In genomic region chrX:118536687-118537461, GRCh38 we compare ENCODE assay signal across 8 cellular contexts. TPM values are rescaled to one million over a fixed set of nuclear protein-coding genes. Genes with fewer than 3 reads are reported as not detected.
A peak's percentile ranks its signal among the peaks of the same experiment; 100 is the strongest.
DNase-seq lines count a peak whose midpoint lies in the region; ATAC-seq and TF ChIP-seq lines count a peak whose summit lies in the region.

No MANE protein-coding gene starts in this region.

- POLR2A ChIA-PET in HEK293 (lab: Yijun Ruan, JAX): no interaction called here
- POLR2A ChIA-PET in activated CD8-positive, alpha-beta T cell treated with anti-CD3 and anti-CD28 coated beads for 36 hours (lab: Charles Lee): interaction anchor here (1.5 to 3.1 kb wide), 2 partner anchors 8 to 41 kb away, joined by 3 to 30 read pairs; partner anchors contain the start of gene DOCK11

- no peaks in the 10 kb centered on the region for H3K9me2 ChIP-seq in MM.1S (replicated peaks; ENCODE audit: insufficient read depth, low read length)

- peak overlapping the region; percentile 17; the same call in 1 of the 2 replicates for H3K9ac ChIP-seq in MM.1S (ENCODE audit: low read length)

- peak overlapping the region; percentile 56 for H3K4me3 Mint-ChIP-seq in activated CD8-positive, alpha-beta T cell treated with anti-CD3 and anti-CD28 coated beads for 36 hours

- H3K27ac Mint-ChIP-seq in activated CD8-positive, alpha-beta T cell treated with anti-CD3 and anti-CD28 coated beads for 36 hours: peak overlapping the region; percentile 95

- peaks cover 70% of the 10 kb centered on the region for H3K4me1 Mint-ChIP-seq in activated CD8-positive, alpha-beta T cell treated with anti-CD3 and anti-CD28 coated beads for 36 hours (ENCODE audit: low read depth)

- H2AFZ ChIP-seq in MM.1S (ENCODE audit: low read length): peak overlapping the region; percentile 30; the same call in 1 of the 2 replicates

- no peaks in the 10 kb centered on the region for H3K36me3 ChIP-seq in HEK293 (ENCODE audit: control insufficient read depth in 2 of 2, insufficient read depth in 1 of 2, low read length in 2 of 2)
- H3K36me3 ChIP-seq in MM.1S (replicated peaks; ENCODE audit: insufficient read depth, low read length): no peaks in the 10 kb centered on the region

- DNase-seq in activated CD4-positive, CD25-positive, alpha-beta regulatory T cell (lab: John Stamatoyannopoulos, UW): peak in 3 of 4 experiments; percentile 1 to 17 (median 1)
- no peak for DNase-seq in activated CD4-positive, CD25-positive, alpha-beta regulatory T cell treated with anti-CD3 and anti-CD28 coated beads, Interleukin-2, amount 50 U/mL, for 72 hours
- peak; percentile 68 for DNase-seq in MM.1S
- DNase-seq in activated CD8-positive, alpha-beta T cell treated with anti-CD3 and anti-CD28 coated beads for 36 hours: peak; percentile 64
- peak; percentile 29 for DNase-seq in fibroblast of villous mesenchyme (ENCODE audit: low read depth)
- peak; percentile 21 for DNase-seq in stimulated activated CD4-positive, alpha-beta T cell treated with anti-CD3 and anti-CD28 coated beads, Interleukin-4, amount 100 ng/mL, for 1 hour
- DNase-seq in NCI-H146 (lab: John Stamatoyannopoulos, UW): no peak

- H4K20me1 ChIP-seq in MM.1S (ENCODE audit: insufficient read depth, low read length): no peaks in the 10 kb centered on the region

- no peaks in the 10 kb centered on the region for H3K27me3 Mint-ChIP-seq in activated CD8-positive, alpha-beta T cell treated with anti-CD3 and anti-CD28 coated beads for 36 hours

- H3K9me3 ChIP-seq in HEK293 (ENCODE audit: control insufficient read depth, insufficient read depth, low read depth, low read length): no peaks in the 10 kb centered on the region
- no peaks in the 10 kb centered on the region for H3K9me3 ChIP-seq in MM.1S (replicated peaks; ENCODE audit: insufficient read depth, low read length)

- peak; percentile 36 for TF ChIP-seq CTCF in HEK293 (tag by site-specific recombination; IDR thresholded peaks at IDR 0.05)
- peak; percentile 54 for TF ChIP-seq CTCF in MM.1S (IDR thresholded peaks at IDR 0.05; ENCODE audit: low read length)
- TF ChIP-seq CTCF in activated CD8-positive, alpha-beta T cell treated with anti-CD3 and anti-CD28 coated beads for 36 hours (IDR thresholded peaks at IDR 0.05): peak; percentile 40
- TF ChIP-seq CTCF in fibroblast of villous mesenchyme (IDR thresholded peaks at IDR 0.05; ENCODE audit: insufficient read depth, low read depth, low read length): peak; percentile 33

- peaks cover 10% of the 10 kb centered on the region for H3K36me3 Mint-ChIP-seq in activated CD8-positive, alpha-beta T cell treated with anti-CD3 and anti-CD28 coated beads for 36 hours (ENCODE audit: low read depth)

- H3F3A ChIP-seq in MM.1S (ENCODE audit: insufficient read depth, low read length): peaks cover 7% of the 10 kb centered on the region; the same call in 1 of the 2 replicates

- H3K9me3 Mint-ChIP-seq in activated CD8-positive, alpha-beta T cell treated with anti-CD3 and anti-CD28 coated beads for 36 hours: peaks cover 3% of the 10 kb centered on the region

- peak overlapping the region; percentile 65 for H3K4me2 ChIP-seq in MM.1S (ENCODE audit: low read depth, low read length)

- no peaks in the 10 kb centered on the region for H3K27me3 ChIP-seq in MM.1S (replicated peaks; ENCODE audit: insufficient read depth, low read length)

- CTCF ChIA-PET in HEK293 (lab: Yijun Ruan, JAX): interaction anchor here (0.7 to 0.9 kb wide), 4 partner anchors 11 to 59 kb away, joined by 3 to 4 read pairs (median 3); partner anchors contain the start of gene DOCK11
- CTCF ChIA-PET in activated CD8-positive, alpha-beta T cell treated with anti-CD3 and anti-CD28 coated beads for 36 hours (lab: Charles Lee): interaction anchor here (1.2 to 2.0 kb wide), 2 partner anchors 35 to 41 kb away, joined by 3 to 8 read pairs; partner anchors contain the start of gene DOCK11

- peak; percentile 62 for ATAC-seq in activated CD8-positive, alpha-beta T cell treated with anti-CD3 and anti-CD28 coated beads for 36 hours

- no peaks in the 10 kb centered on the region for H3K79me2 ChIP-seq in MM.1S (ENCODE audit: low read length)

- intact Hi-C loops in activated CD8-positive, alpha-beta T cell treated with anti-CD3 and anti-CD28 coated beads for 36 hours (cut with micrococcal nuclease): loop anchor here (5.0 kb wide), 1 partner anchor 40 kb away; the partner anchor contains the start of gene DOCK11

- 0 out of 2 replicates have a peak, but pooled peaks cover 3% of the 10 kb centered on the region for H3K4me1 ChIP-seq in HEK293 (ENCODE audit: control insufficient read depth, insufficient read depth, low read length)
- peaks cover 19% of the 10 kb centered on the region for H3K4me1 ChIP-seq in MM.1S (ENCODE audit: low read length)

- H3K27ac ChIP-seq in HEK293 (ENCODE audit: extremely low read depth, low read depth, low read length) (no peak overlapping the region), MM.1S (ENCODE audit: low read length) (peak overlapping the region; percentile 64; the same call in 1 of the 2 replicates)

- H3K4me3 ChIP-seq in HEK293 (ENCODE audit: low read depth, low read length): no peak overlapping the region
- H3K4me3 ChIP-seq in MM.1S (ENCODE audit: low read length): peak overlapping the region; percentile 16; the same call in 1 of the 2 replicates
- no peak overlapping the region for H3K4me3 ChIP-seq in fibroblast of villous mesenchyme (ENCODE audit: low read depth, low read length)

TF ChIP-seq in HEK293, 187 proteins besides CTCF, POLR2A, EP300 and RAD21:
- TF ChIP-seq ZNF792 (tag by site-specific recombination; IDR thresholded peaks at IDR 0.05) (peak; percentile 81), ZNF521 (tag by site-specific recombination; IDR thresholded peaks at IDR 0.05) (no peak), ELK4 (IDR thresholded peaks at IDR 0.05; ENCODE audit: borderline replicate concordance, low read depth, low read length) (peak; percentile 81), ZBTB48 (tag by site-specific recombination; IDR thresholded peaks at IDR 0.05) (peak; percentile 98), ZNF449 (tag by site-specific recombination; IDR thresholded peaks at IDR 0.05) (no peak), TRIM28 (IDR thresholded peaks at IDR 0.05; ENCODE audit: borderline replicate concordance, low read length) (peak; percentile 89; the same call in 1 of the 2 replicates), ZBTB17 (tag by site-specific recombination; IDR thresholded peaks at IDR 0.05) (peak; percentile 97), GLIS1 (tag by site-specific recombination; IDR thresholded peaks at IDR 0.05) (no peak), ZBTB44 (tag by site-specific recombination; IDR thresholded peaks at IDR 0.05) (peak; percentile 91), PRDM1 (tag by site-specific recombination; IDR thresholded peaks at IDR 0.05) (peak; percentile 71; the same call in 1 of the 2 replicates), BCL6B (tag by site-specific recombination; IDR thresholded peaks at IDR 0.05) (peak; percentile 96), ZSCAN16 (tag by site-specific recombination; IDR thresholded peaks at IDR 0.05) (peak; percentile 75; the same call in 1 of the 2 replicates), MZF1 (tag by site-specific recombination; IDR thresholded peaks at IDR 0.05; ENCODE audit: borderline replicate concordance) (peak; percentile 32; the same call in 1 of the 2 replicates)

RNA-seq across cellular contexts. Expression of gene DOCK11, which starts 41.3 kb away (rescaled TPM):
- 10 to 100 TPM; 45.1 to 49.5 TPM for total RNA-seq in activated CD8-positive, alpha-beta T cell treated with anti-CD3 and anti-CD28 coated beads for 36 hours
- 50.1 and 54.4 TPM in 2 replicates for total RNA-seq in fibroblast of villous mesenchyme

Comparison
In these comparisons a context has a peak if more than half of its experiments do, and no peak if none do; other contexts are left out.
1. DNase-seq: peak in activated CD4-positive, CD25-positive, alpha-beta regulatory T cell (3 of 4), MM.1S (single experiment), activated CD8-positive, alpha-beta T cell treated with anti-CD3 and anti-CD28 coated beads for 36 hours (single experiment), fibroblast of villous mesenchyme (single experiment) and stimulated activated CD4-positive, alpha-beta T cell treated with anti-CD3 and anti-CD28 coated beads, Interleukin-4, amount 100 ng/mL, for 1 hour (single experiment); none in activated CD4-positive, CD25-positive, alpha-beta regulatory T cell treated with anti-CD3 and anti-CD28 coated beads, Interleukin-2, amount 50 U/mL, for 72 hours (single experiment) and NCI-H146 (single experiment).
2. Peak in every context shown above with its lines, with median percentiles within 50 percentile points of each other: CTCF ChIP-seq.